ENCODE assay signal across 8 cellular contexts in the genomic region with DNA sequence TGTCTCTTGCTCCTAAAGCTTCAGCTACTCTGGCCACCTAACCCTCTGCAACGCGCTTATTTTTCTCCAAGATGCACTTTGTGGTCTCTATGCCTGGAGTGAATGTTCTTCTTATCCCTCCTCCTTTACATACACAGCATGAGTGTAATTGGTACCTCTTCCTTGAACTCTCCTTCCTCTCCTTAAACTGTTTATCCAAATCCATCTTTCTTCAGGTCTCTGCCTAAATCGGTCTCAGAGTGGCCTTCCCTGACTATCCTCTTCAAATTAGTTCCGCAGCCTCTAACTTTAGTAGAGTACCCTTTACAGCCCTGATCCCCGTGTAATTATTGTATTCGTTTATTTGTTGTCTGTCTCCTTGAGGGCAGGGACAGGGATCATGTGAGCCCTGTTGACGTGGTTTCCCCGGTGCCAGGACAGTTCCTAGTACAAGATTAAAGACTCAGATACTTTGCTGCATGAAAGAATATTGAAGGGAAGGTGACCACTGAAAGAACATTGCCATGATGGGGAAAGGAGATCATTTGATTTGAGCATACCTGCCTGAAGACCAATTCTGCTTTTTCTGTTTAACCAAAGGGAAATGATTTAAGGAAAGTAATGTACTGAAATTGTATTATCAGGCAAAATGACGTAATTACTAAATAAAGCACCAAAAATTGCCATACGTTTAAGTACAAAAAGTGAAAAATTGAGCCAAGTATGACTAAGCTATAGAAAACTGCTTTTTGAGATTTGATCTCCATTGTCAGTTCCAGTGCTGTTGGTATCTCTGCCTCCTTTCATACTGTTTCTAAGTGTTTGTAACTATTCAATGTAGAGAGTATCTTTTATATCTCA. TPM values are rescaled to one million over a fixed set of nuclear protein-coding genes. Genes with fewer than 3 reads are reported as not detected.
DNase-seq lines count a peak whose midpoint lies in the region; TF ChIP-seq lines count a peak whose summit lies in the region.

No MANE protein-coding gene starts in this region.

- H3K9ac ChIP-seq in mammary epithelial cell (ENCODE audit: insufficient read depth, low read length), result peak overlapping the region; percentile 99

- peak overlapping the region; percentile 96 for H3K4me2 ChIP-seq in mammary epithelial cell (ENCODE audit: insufficient read depth, low read depth, low read length)

- H3K4me3 ChIP-seq in mammary epithelial cell (replicated peaks in 1 of 3; ENCODE audit: insufficient read depth in 1 of 3, low read depth in 2 of 3, low read length in 3 of 3) (peak overlapping the region; percentile 58 to 94 (median 77)), lower leg skin (ENCODE audit: low read depth, poor library complexity, severe bottlenecking) (peak overlapping the region; percentile 83), thymus (ENCODE audit: low read length) (peak overlapping the region; percentile 74)

- TF ChIP-seq POLR2A in lower leg skin (IDR thresholded peaks at IDR 0.05), result no peak

- intact Hi-C loops in mammary epithelial cell (cut with micrococcal nuclease) (loop anchor here (1.0 to 2.0 kb wide), 2 partner anchors 78 to 173 kb away; no protein-coding TSS in a partner anchor), lower leg skin (cut with DNase I; ENCODE audit: low total_unique reads) (no loop called here)

- dilution Hi-C loops in mammary epithelial cell (cut with HindIII; ENCODE audit: low sequenced_read_pairs), result loop anchor here (5.0 kb wide), 1 partner anchor 93 kb away; no protein-coding TSS in a partner anchor

- in situ Hi-C loops in mammary epithelial cell (cut with MboI; ENCODE audit: low sequenced_read_pairs in 2 of 2), result no loop called here

- no TSS peak for BruUV-seq in mammary epithelial cell (replicated peaks; lab: Mats Ljungman, UMichigan)

- CTCF ChIA-PET in mammary epithelial cell (lab: Charles Lee; ENCODE audit: low non-redundant PET), result interaction anchor here (0.7 kb wide), 2 partner anchors 37 to 278 kb away, joined by 3 read pairs; no protein-coding TSS in a partner anchor

- H2AFZ ChIP-seq in mammary epithelial cell (ENCODE audit: low read depth, low read length), result peak overlapping the region; percentile 88

- TF ChIP-seq CTCF in mammary epithelial cell (conservative IDR thresholded peaks at IDR 0.05 in 1 of 2, IDR thresholded peaks at IDR 0.05 in 1 of 2; ENCODE audit: extremely low read depth in 1 of 2, insufficient read depth in 1 of 2, low read depth in 1 of 2, low read length in 2 of 2) (no peak), lower leg skin (IDR thresholded peaks at IDR 0.05) (no peak)

- H3K27me3 ChIP-seq in mammary epithelial cell (ENCODE audit: insufficient read depth, low read length) (no peaks in the 10 kb centered on the region), thymus (ENCODE audit: control insufficient read depth, insufficient read depth) (no peaks in the 10 kb centered on the region)

- peak; percentile 15 for DNase-seq in NCI-H1092 treated with DMSO at 0.1 percent for 48 hours (lab: John Stamatoyannopoulos, UW)
- DNase-seq in NCI-H1092 (lab: John Stamatoyannopoulos, UW), result no peak
- peak; percentile 4 for DNase-seq in NCI-H460 (ENCODE audit: extremely low read depth, low read depth)
- DNase-seq in mammary epithelial cell, result peak; percentile 55
- no peak for DNase-seq in lower leg skin (ENCODE audit: low spot score in 2 of 2)
- DNase-seq in NK-92 (lab: John Stamatoyannopoulos, UW; ENCODE audit: unreplicated experiment), result no peak
- DNase-seq in ureter (ENCODE audit: low spot score), result no peak

- H3K4me1 ChIP-seq in mammary epithelial cell (ENCODE audit: insufficient read depth, low read length), result peaks cover 26% of the 10 kb centered on the region
- H3K4me1 ChIP-seq in thymus (ENCODE audit: control insufficient read depth, insufficient read depth, low read length), result peaks cover 21% of the 10 kb centered on the region

- H3K9me3 ChIP-seq in mammary epithelial cell (replicated peaks; ENCODE audit: insufficient read depth, low read length) (no peaks in the 10 kb centered on the region), thymus (ENCODE audit: control insufficient read depth) (no peaks in the 10 kb centered on the region)

- 9% methylated on average over 10 of the region's 10 CpGs for WGBS in mammary epithelial cell (ENCODE audit: low coverage, missing lambda C conversion rate)
- 4 to 6% methylated on average over 10 of the region's 10 CpGs for WGBS in lower leg skin, 2 donors
- WGBS in thymus, result 21% methylated on average over 10 of the region's 10 CpGs

- H4K20me1 ChIP-seq in mammary epithelial cell (ENCODE audit: insufficient read depth, low read length), result no peaks in the 10 kb centered on the region

- H3K27ac ChIP-seq in mammary epithelial cell (ENCODE audit: insufficient read depth, low read depth, low read length) (peak overlapping the region; percentile 96), thymus (ENCODE audit: low read depth) (peak overlapping the region; percentile 43)

- peaks cover 96% of the 10 kb centered on the region for H3K79me2 ChIP-seq in mammary epithelial cell (ENCODE audit: insufficient read depth, low read length)

- H3K36me3 ChIP-seq in mammary epithelial cell (ENCODE audit: insufficient read depth, low read length) (peaks cover 12% of the 10 kb centered on the region), thymus (ENCODE audit: control insufficient read depth, insufficient read depth) (peaks cover 9% of the 10 kb centered on the region)

RNA-seq across cellular contexts. Expression of gene CNOT9, which starts 1.2 kb away (rescaled TPM):
- total RNA-seq in NCI-H460 (2014; rRNA removed; shearing (Covaris generic)), result 78.5 and 85.3 TPM in 2 replicates
- 54.9 and 79.9 TPM in 2 replicates for polyA plus RNA-seq in NCI-H460 (2014; cell fraction: nucleus; rRNA removed)
- 10 to 100 TPM; 39.8 to 53.3 TPM for total RNA-seq in mammary epithelial cell
- polyA plus RNA-seq in mammary epithelial cell, result 46.5 TPM
- polyA minus RNA-seq in mammary epithelial cell, result 82.1 TPM
- total RNA-seq in lower leg skin, result 10 to 100 TPM; 30.1 to 39.1 (median 34.5) TPM
- 25.6 TPM for polyA plus RNA-seq in thymus
- total RNA-seq in ureter, result 59.6 TPM

RNA-seq across cellular contexts. Expression of gene USP37, which starts 1.7 kb away (rescaled TPM):
- total RNA-seq in NCI-H460 (2014; rRNA removed; shearing (Covaris generic)), result 11.2 and 14.6 TPM in 2 replicates
- 6.8 and 11.7 TPM in 2 replicates for polyA plus RNA-seq in NCI-H460 (2014; cell fraction: nucleus; rRNA removed)
- 10 to 100 TPM; 10.7 to 14.6 TPM for total RNA-seq in mammary epithelial cell
- polyA plus RNA-seq in mammary epithelial cell, result 3.3 TPM
- 13.7 TPM for polyA minus RNA-seq in mammary epithelial cell
- 10 to 100 TPM; 10.5 to 12.0 (median 11.4) TPM for total RNA-seq in lower leg skin
- polyA plus RNA-seq in thymus, result 4.0 TPM
- 24.8 TPM for total RNA-seq in ureter

RNA-seq across cellular contexts. Expression of gene PLCD4, which starts 37.8 kb away (rescaled TPM):
- 2.8 and 7.6 TPM in 2 replicates for total RNA-seq in NCI-H460 (2014; rRNA removed; shearing (Covaris generic))
- polyA plus RNA-seq in NCI-H460 (2014; cell fraction: nucleus; rRNA removed), result 3.4 and 4.0 TPM in 2 replicates
- total RNA-seq in mammary epithelial cell, result 1 to 10 TPM; 1.8 to 5.4 TPM
- 2.8 TPM for polyA plus RNA-seq in mammary epithelial cell
- polyA minus RNA-seq in mammary epithelial cell, result 20.9 TPM
- 1 to 10 TPM in 1 of 4 donors, under 1 TPM in 3; 0.34 to 2.7 (median 0.59) TPM for total RNA-seq in lower leg skin
- 0.68 TPM for polyA plus RNA-seq in thymus
- 3.9 TPM for total RNA-seq in ureter

Comparison
In these comparisons a context has a peak if more than half of its experiments do, and no peak if none do; other contexts are left out.
1. DNase-seq: peak in NCI-H1092 treated with DMSO at 0.1 percent for 48 hours (single experiment), NCI-H460 (single experiment) and mammary epithelial cell (single experiment); none in NCI-H1092 (single experiment), lower leg skin (0 of 2), NK-92 (single experiment) and ureter (single experiment).
2. Peak in every context shown above with its lines, with median percentiles within 50 percentile points of each other: H3K4me3 ChIP-seq.